In the genomic region with DNA sequence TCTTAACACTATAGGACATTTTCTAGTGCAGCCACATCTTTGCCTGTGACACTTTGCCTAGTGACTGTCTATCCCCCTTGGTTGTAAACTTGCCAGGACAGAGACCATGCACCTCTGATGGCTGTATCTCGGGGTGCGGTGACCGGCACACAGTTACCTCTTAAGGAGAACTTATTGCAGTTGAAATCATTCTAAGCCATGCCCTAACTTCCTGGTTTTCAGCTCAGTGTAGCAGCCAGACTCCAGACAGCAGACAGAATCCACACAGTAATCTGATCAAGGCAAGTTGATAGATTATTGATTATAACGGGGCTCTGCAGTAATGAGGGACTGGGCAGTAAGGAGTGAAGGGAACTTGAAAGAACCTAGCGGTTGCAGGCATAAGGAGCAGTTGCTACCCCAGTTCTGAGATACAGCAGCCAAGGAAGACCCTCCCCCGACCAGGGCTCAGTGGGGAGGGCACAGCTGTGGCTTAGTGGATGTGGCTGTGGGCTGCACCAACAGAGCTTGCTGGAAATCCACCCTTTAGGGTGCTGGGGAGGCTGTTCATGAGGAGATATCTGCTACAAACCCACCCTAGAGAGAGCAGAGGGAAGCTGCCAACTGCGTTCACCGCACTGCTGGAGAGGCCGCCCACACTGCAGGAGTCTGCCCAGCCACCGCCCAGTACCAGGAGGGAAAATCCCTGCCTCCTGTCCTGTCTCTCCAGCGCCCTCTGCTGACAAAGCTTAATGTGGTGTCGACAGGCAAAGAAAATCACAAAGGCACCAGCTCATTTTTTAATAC, we compare ENCODE assay signal across 1 cellular context.
A peak's percentile ranks its signal among the peaks of the same experiment; 100 is the strongest.
TF ChIP-seq lines count a peak whose summit lies in the region.

No MANE protein-coding gene starts in this region.

TF ChIP-seq in GM12878, 131 proteins besides CTCF, POLR2A, EP300 and RAD21 (continued from another document):
- no peak for TF ChIP-seq ZNF622 (IDR thresholded peaks at IDR 0.05)
- peak; percentile 87 for TF ChIP-seq SMC3 (IDR thresholded peaks at IDR 0.05; ENCODE audit: borderline replicate concordance, low read length)
- 0 out of 2 replicates have a peak, but pooled peaks have one; percentile 16 for TF ChIP-seq DPF2 (IDR thresholded peaks at IDR 0.05)
- peak; percentile 23; the same call in 1 of the 2 replicates for TF ChIP-seq RUNX3 (IDR thresholded peaks at IDR 0.05; ENCODE audit: low read length)
- TF ChIP-seq MXI1 (IDR thresholded peaks at IDR 0.05; ENCODE audit: low read depth, low read length): 0 out of 2 replicates have a peak, but pooled peaks have one; percentile 19
- TF ChIP-seq, protein P1, sequence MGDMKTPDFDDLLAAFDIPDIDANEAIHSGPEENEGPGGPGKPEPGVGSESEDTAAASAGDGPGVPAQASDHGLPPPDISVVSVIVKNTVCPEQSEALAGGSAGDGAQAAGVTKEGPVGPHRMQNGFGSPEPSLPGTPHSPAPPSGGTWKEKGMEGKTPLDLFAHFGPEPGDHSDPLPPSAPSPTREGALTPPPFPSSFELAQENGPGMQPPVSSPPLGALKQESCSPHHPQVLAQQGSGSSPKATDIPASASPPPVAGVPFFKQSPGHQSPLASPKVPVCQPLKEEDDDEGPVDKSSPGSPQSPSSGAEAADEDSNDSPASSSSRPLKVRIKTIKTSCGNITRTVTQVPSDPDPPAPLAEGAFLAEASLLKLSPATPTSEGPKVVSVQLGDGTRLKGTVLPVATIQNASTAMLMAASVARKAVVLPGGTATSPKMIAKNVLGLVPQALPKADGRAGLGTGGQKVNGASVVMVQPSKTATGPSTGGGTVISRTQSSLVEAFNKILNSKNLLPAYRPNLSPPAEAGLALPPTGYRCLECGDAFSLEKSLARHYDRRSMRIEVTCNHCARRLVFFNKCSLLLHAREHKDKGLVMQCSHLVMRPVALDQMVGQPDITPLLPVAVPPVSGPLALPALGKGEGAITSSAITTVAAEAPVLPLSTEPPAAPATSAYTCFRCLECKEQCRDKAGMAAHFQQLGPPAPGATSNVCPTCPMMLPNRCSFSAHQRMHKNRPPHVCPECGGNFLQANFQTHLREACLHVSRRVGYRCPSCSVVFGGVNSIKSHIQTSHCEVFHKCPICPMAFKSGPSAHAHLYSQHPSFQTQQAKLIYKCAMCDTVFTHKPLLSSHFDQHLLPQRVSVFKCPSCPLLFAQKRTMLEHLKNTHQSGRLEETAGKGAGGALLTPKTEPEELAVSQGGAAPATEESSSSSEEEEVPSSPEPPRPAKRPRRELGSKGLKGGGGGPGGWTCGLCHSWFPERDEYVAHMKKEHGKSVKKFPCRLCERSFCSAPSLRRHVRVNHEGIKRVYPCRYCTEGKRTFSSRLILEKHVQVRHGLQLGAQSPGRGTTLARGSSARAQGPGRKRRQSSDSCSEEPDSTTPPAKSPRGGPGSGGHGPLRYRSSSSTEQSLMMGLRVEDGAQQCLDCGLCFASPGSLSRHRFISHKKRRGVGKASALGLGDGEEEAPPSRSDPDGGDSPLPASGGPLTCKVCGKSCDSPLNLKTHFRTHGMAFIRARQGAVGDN (IDR thresholded peaks at IDR 0.05): no peak
- TF ChIP-seq NR2F1 (conservative IDR thresholded peaks at IDR 0.05): no peak
- no peak for TF ChIP-seq EZH2 (IDR thresholded peaks at IDR 0.05; ENCODE audit: borderline replicate concordance, control insufficient read depth, low read depth, low read length)
- TF ChIP-seq, protein P2, sequence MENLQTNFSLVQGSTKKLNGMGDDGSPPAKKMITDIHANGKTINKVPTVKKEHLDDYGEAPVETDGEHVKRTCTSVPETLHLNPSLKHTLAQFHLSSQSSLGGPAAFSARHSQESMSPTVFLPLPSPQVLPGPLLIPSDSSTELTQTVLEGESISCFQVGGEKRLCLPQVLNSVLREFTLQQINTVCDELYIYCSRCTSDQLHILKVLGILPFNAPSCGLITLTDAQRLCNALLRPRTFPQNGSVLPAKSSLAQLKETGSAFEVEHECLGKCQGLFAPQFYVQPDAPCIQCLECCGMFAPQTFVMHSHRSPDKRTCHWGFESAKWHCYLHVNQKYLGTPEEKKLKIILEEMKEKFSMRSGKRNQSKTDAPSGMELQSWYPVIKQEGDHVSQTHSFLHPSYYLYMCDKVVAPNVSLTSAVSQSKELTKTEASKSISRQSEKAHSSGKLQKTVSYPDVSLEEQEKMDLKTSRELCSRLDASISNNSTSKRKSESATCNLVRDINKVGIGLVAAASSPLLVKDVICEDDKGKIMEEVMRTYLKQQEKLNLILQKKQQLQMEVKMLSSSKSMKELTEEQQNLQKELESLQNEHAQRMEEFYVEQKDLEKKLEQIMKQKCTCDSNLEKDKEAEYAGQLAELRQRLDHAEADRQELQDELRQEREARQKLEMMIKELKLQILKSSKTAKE (IDR thresholded peaks at IDR 0.05; ENCODE audit: low read depth, poor library complexity, severe bottlenecking): no peak
- 0 out of 2 replicates have a peak, but pooled peaks have one; percentile 35 for TF ChIP-seq LARP7 (IDR thresholded peaks at IDR 0.05)
TF ChIP-seq in GM12878: peak in this region for 8.
